ENCODE assay signal across 11 cellular contexts in genomic region chr2:215137741-215138340, GRCh38. TPM values are rescaled to one million over a fixed set of nuclear protein-coding genes. Genes with fewer than 3 reads are reported as not detected.
DNase-seq lines count a peak whose midpoint lies in the region; ATAC-seq and TF ChIP-seq lines count a peak whose summit lies in the region.
"Had no signal": no experiment of that assay in that cellular context is flagged by ENCODE, and none has a peak within 500 bp of the region (broad histone marks: within the 10 kb centered on the region; RNA-seq: fewer than 3 reads in every experiment).

No MANE protein-coding gene starts in this region.

- H3K9me3 Mint-ChIP-seq in brain (peaks cover 0 to 10% (median 3%) of the 10 kb centered on the region in 5 experiments), nephron (no peaks in the 10 kb centered on the region)

- peak overlapping the region in 2 of 5 experiments; percentile 46 for H3K4me3 Mint-ChIP-seq in brain
- no peak overlapping the region for H3K4me3 Mint-ChIP-seq in nephron
- H3K4me3 Mint-ChIP-seq: T-cell had no signal

- DNase-seq in GM04503 (ENCODE audit: low read depth) (peak; percentile 13), inferior parietal cortex (ENCODE audit: extremely low spot score) (no peak), NCI-H1930 (lab: John Stamatoyannopoulos, UW) (no peak), middle frontal gyrus (ENCODE audit: extremely low spot score, low spot score) (no peak)
- DNase-seq: hippocampal formation, NCI-H1092, T-cell had no signal

- H3K27ac Mint-ChIP-seq in brain (peak overlapping the region; percentile 16 to 79 (median 33)), nephron (peak overlapping the region; percentile 3 to 21 (median 9))
- H3K27ac Mint-ChIP-seq: T-cell had no signal

- TF ChIP-seq CTCF in brain (conservative IDR thresholded peaks at IDR 0.05) (no peak), nephron (IDR thresholded peaks at IDR 0.05; ENCODE audit: unreplicated experiment in 3 of 3) (no peak)

- peak; percentile 55 for ATAC-seq in HG03378 (IDR thresholded peaks at IDR 0.05; ENCODE audit: unreplicated experiment)
- ATAC-seq in GM21360 (IDR thresholded peaks at IDR 0.05; ENCODE audit: unreplicated experiment), result no peak
- ATAC-seq: T-cell had no signal

- H3K4me1 Mint-ChIP-seq in brain (peaks cover 24% of the 10 kb centered on the region), nephron (peaks cover 7% of the 10 kb centered on the region)
- H3K4me1 Mint-ChIP-seq: T-cell had no signal

- H3K36me3 Mint-ChIP-seq in brain (no peaks in the 10 kb centered on the region), nephron (ENCODE audit: low read depth) (no peaks in the 10 kb centered on the region)
- H3K36me3 Mint-ChIP-seq: T-cell had no signal

- H3K27me3 Mint-ChIP-seq in brain (no peaks in the 10 kb centered on the region), nephron (ENCODE audit: low read depth) (no peaks in the 10 kb centered on the region)

RNA-seq across cellular contexts. Expression of gene ABCA12, which starts 0.6 kb away (rescaled TPM):
- polyA plus RNA-seq in brain (ENCODE audit: insufficient read depth, low read depth, low replicate concordance), result not detected
